8 cellular contexts compared by ENCODE assay signal in the genomic region with DNA sequence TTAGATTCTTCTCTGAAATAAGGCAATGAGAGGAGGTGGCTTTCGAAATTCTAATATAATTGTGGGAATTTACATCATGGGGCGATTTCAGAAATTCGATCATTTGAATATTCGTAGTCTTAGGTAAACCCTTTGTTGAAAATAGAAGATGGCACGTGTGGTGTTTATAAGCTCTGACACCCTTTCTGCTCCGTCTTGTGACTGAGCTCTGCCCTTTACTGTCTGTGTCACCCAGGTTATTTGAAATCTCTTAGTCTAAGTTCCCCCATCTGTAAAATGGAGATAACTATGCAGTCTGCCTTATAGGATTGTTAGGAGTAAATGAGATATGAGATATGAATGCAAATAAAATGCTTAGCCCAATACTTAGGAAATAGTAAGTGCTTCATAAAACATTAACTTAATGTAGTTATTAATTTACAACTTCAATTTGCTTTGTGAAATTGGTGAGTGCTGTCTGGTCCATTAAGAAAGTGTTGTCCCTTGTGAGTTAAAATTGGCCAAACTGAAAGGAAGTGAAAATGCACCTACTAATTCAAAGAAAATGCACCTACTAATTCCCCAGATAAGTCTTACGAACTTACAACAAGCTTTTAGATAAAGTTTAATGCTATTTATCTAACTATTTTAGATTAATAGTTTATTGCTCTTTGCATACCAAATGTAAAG. TPM values are rescaled to one million over a fixed set of nuclear protein-coding genes. Genes with fewer than 3 reads are reported as not detected.
A peak's percentile ranks its signal among the peaks of the same experiment; 100 is the strongest.
DNase-seq lines count a peak whose midpoint lies in the region; ATAC-seq, FAIRE-seq and TF ChIP-seq lines count a peak whose summit lies in the region.

No MANE protein-coding gene starts in this region.

- DNase-seq in A549 (ENCODE audit: low read depth in 1 of 2, low spot score in 1 of 2) (no peak), NCI-H1105 (lab: John Stamatoyannopoulos, UW) (no peak), NCI-H524 (lab: John Stamatoyannopoulos, UW) (no peak), transverse colon (no peak)

- POLR2A ChIA-PET in A549 (lab: Yijun Ruan, JAX), result interaction anchor here (1.5 to 1.9 kb wide), 2 partner anchors 9 to 312 kb away, joined by 4 to 8 read pairs; a partner anchor contains a TSS

- WGBS in A549 (ENCODE audit: missing lambda C conversion rate), result 27% methylated on average over 7 of the region's 7 CpGs
- 48 to 52% methylated on average over 7 of the region's 7 CpGs for WGBS in transverse colon (ENCODE audit: low coverage in 1 of 2), 2 donors

- TF ChIP-seq CTCF in A549 (IDR thresholded peaks at IDR 0.05), result no peak
- TF ChIP-seq CTCF in SU-DHL-6 (IDR thresholded peaks at IDR 0.05; ENCODE audit: insufficient read depth, low read length, poor library complexity, severe bottlenecking), result no peak
- TF ChIP-seq CTCF in transverse colon (IDR thresholded peaks at IDR 0.05), result no peak

- H3F3A ChIP-seq in SU-DHL-6 (ENCODE audit: insufficient read depth), result peaks cover 6% of the 10 kb centered on the region; the same call in 1 of the 2 replicates

- H3K9me3 ChIP-seq in A549 (no peaks in the 10 kb centered on the region), SU-DHL-6 (ENCODE audit: insufficient read depth, low read length) (no peaks in the 10 kb centered on the region), iPS-15b (ENCODE audit: control insufficient read depth, insufficient read depth, low read length) (no peaks in the 10 kb centered on the region), transverse colon (no peaks in the 10 kb centered on the region)

- no peaks in the 10 kb centered on the region for H3K27me3 ChIP-seq in SU-DHL-6 (ENCODE audit: low read length)
- peaks cover 31% of the 10 kb centered on the region for H3K27me3 ChIP-seq in iPS-15b (ENCODE audit: control insufficient read depth, insufficient read depth, low read length)
- H3K27me3 ChIP-seq in transverse colon, result peaks cover 20% of the 10 kb centered on the region

- no peak for TF ChIP-seq EP300 in A549 (IDR thresholded peaks at IDR 0.05)
- no peak for TF ChIP-seq EP300 in transverse colon (IDR thresholded peaks at IDR 0.05; ENCODE audit: low read depth)

- no peak overlapping the region for H3K9ac ChIP-seq in SU-DHL-6 (ENCODE audit: low read length)
- H3K9ac ChIP-seq in iPS-15b (ENCODE audit: low read depth, low read length), result no peak overlapping the region

- peak overlapping the region; percentile 92 for H3K4me2 ChIP-seq in A549
- peak overlapping the region; percentile 76 for H3K4me2 ChIP-seq in SU-DHL-6 (ENCODE audit: low read depth, low read length, poor library complexity, severe bottlenecking)

- H3K79me2 ChIP-seq in SU-DHL-6 (ENCODE audit: insufficient read depth, low read length), result no peaks in the 10 kb centered on the region

- no peaks in the 10 kb centered on the region for H4K20me1 ChIP-seq in SU-DHL-6 (ENCODE audit: low read depth, low read length)

- H3K9me2 ChIP-seq in SU-DHL-6 (replicated peaks; ENCODE audit: insufficient read depth, low read length), result no peaks in the 10 kb centered on the region

- H3K27ac ChIP-seq in A549 (peak overlapping the region in 1 of 2 experiments; percentile 92; a peak in 3 of 6 replicates), SU-DHL-6 (ENCODE audit: low read depth, low read length) (no peak overlapping the region), transverse colon (peak overlapping the region in 1 of 4 donors; percentile 70)

- ATAC-seq in A549 (no peak), GM21619 (IDR thresholded peaks at IDR 0.05; ENCODE audit: unreplicated experiment) (no peak)

- TF ChIP-seq POLR2A in A549 (IDR thresholded peaks at IDR 0.05; ENCODE audit: low read length) (no peak), GM18951 (IDR thresholded peaks at IDR 0.05; ENCODE audit: extremely low read depth, insufficient read depth, insufficient read length) (peak; percentile 41), transverse colon (IDR thresholded peaks at IDR 0.05) (no peak)

- TF ChIP-seq RAD21 in A549 (conservative IDR thresholded peaks at IDR 0.05 in 1 of 2, IDR thresholded peaks at IDR 0.05 in 1 of 2), result no peak

- peak overlapping the region; percentile 83 for H2AFZ ChIP-seq in SU-DHL-6 (ENCODE audit: low read depth, low read length, severe bottlenecking)

- H3K36me3 ChIP-seq in SU-DHL-6 (ENCODE audit: low read length) (no peaks in the 10 kb centered on the region), iPS-15b (ENCODE audit: control insufficient read depth, insufficient read depth, low read length) (no peaks in the 10 kb centered on the region), transverse colon (no peaks in the 10 kb centered on the region)

- in situ Hi-C loops in GM18951 (cut with MboI; ENCODE audit: low sequenced_read_pairs, unreplicated experiment), result no loop called here
- in situ Hi-C loops in transverse colon (cut with MboI; ENCODE audit: low pct_ligation_motif_present in 1 of 4, low pct_unique_long_range_greater_than_20kb in 1 of 4, low sequenced_read_pairs in 3 of 4), result no loop called here

- CTCF ChIA-PET in A549 (lab: Yijun Ruan, JAX), result interaction anchor here (0.9 to 1.6 kb wide), 5 partner anchors 14 to 318 kb away, joined by 3 to 7 read pairs (median 4); a partner anchor contains a TSS

- H3K4me3 ChIP-seq in A549 (peak overlapping the region; percentile 77), SU-DHL-6 (ENCODE audit: insufficient read depth, low read length, poor library complexity, severe bottlenecking) (peak overlapping the region; percentile 56), iPS-15b (ENCODE audit: low read depth, low read length) (peak overlapping the region; percentile 69), transverse colon (peak overlapping the region in 2 of 4 donors; percentile 70 to 84)

- FAIRE-seq in A549 (lab: Jason Lieb, UNC), result no peak

- H3K4me1 ChIP-seq in A549 (peaks cover 54% of the 10 kb centered on the region), iPS-15b (ENCODE audit: control insufficient read depth, insufficient read depth, low read length) (peaks cover 6% of the 10 kb centered on the region), transverse colon (peaks cover 0 to 28% (median 13%) of the 10 kb centered on the region in 4 donors)

- intact Hi-C loops in transverse colon (cut with DNase I; ENCODE audit: low total_unique reads), result no loop called here

TF ChIP-seq in A549, 52 proteins besides CTCF, POLR2A, EP300 and RAD21:
- TF ChIP-seq GATA3 (IDR thresholded peaks at IDR 0.05; ENCODE audit: borderline replicate concordance) (no peak), CHD2 (IDR thresholded peaks at IDR 0.05; ENCODE audit: low read length, partially characterized antibody) (no peak), FOSL2 (IDR thresholded peaks at IDR 0.05) (no peak), FOSL2 (CRISPR knock-in tag; IDR thresholded peaks at IDR 0.05) (no peak), HOXA7 (CRISPR knock-in tag; IDR thresholded peaks at IDR 0.05) (no peak), FOXS1 (CRISPR knock-in tag; IDR thresholded peaks at IDR 0.05) (no peak), RCOR1 (IDR thresholded peaks at IDR 0.05; ENCODE audit: low read depth, low read length) (no peak), EHF (CRISPR knock-in tag; IDR thresholded peaks at IDR 0.05) (no peak)
- TF ChIP-seq, protein P1, sequence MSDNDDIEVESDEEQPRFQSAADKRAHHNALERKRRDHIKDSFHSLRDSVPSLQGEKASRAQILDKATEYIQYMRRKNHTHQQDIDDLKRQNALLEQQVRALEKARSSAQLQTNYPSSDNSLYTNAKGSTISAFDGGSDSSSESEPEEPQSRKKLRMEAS (IDR thresholded peaks at IDR 0.05), result no peak

RNA-seq across cellular contexts. Expression of a gene that starts 1.6 kb away (rescaled TPM):
- polyA plus RNA-seq in A549 (2011; rRNA removed) (16.6 and 23.1 TPM in 2 replicates), A549 (2017; fragmentation: RNase III; extraction: RNeasy Plus Mini Kit Qiagen cat#74134 plus additional on column Dnase treatment) (13.5 to 19.9 TPM (median 15.1 TPM) in 3 replicates)
- polyA plus RNA-seq in A549 (2012; cell fraction: cytosol; rRNA removed), result 5.0 and 5.5 TPM in 2 replicates
- 2.3 and 3.6 TPM in 2 replicates for polyA plus RNA-seq in A549 (2012; cell fraction: nucleus; rRNA removed)
- polyA minus RNA-seq in A549 (2011; rRNA and poly(A)+ RNA removed), result 11.6 and 13.8 TPM in 2 replicates
- 1 to 10 TPM in 2 of 4 donors, under 1 TPM in 2; 0.75 to 1.7 (median 1.3) TPM for total RNA-seq in transverse colon
